ENCODE assay signal across 9 cellular contexts in genomic region chr12:49867580-49868341, GRCh38. TPM values are rescaled to one million over a fixed set of nuclear protein-coding genes. Genes with fewer than 3 reads are reported as not detected.
A peak's percentile ranks its signal among the peaks of the same experiment; 100 is the strongest.
DNase-seq lines count a peak whose midpoint lies in the region; TF ChIP-seq lines count a peak whose summit lies in the region.
"Had no signal": no experiment of that assay in that cellular context is flagged by ENCODE, and none has a peak within 500 bp of the region (broad histone marks: within the 10 kb centered on the region; RNA-seq: fewer than 3 reads in every experiment).

No MANE protein-coding gene starts in this region.

- intact Hi-C loops in stomach (cut with DNase I; ENCODE audit: low total_unique reads) = no loop called here

- no peak for TF ChIP-seq POLR2A in stomach (IDR thresholded peaks at IDR 0.05)

- no peaks in the 10 kb centered on the region for H3K9me3 ChIP-seq in right atrium auricular region
- H3K9me3 ChIP-seq in stomach = no peaks in the 10 kb centered on the region

- TF ChIP-seq CTCF in right atrium auricular region (IDR thresholded peaks at IDR 0.05) (no peak), stomach (IDR thresholded peaks at IDR 0.05) (no peak)

- H3K36me3 ChIP-seq in right atrium auricular region (no peaks in the 10 kb centered on the region), stomach (no peaks in the 10 kb centered on the region)

- DNase-seq in NCI-H226 (peak; percentile 99), right atrium auricular region (ENCODE audit: low spot score) (no peak), stomach (no peak), kidney tubule cell (ENCODE audit: low spot score) (no peak), NCI-H69 (lab: John Stamatoyannopoulos, UW) (no peak), inferior parietal cortex (ENCODE audit: extremely low spot score) (no peak)

- no peak overlapping the region for H3K4me3 ChIP-seq in right atrium auricular region
- no peak overlapping the region for H3K4me3 ChIP-seq in stomach
- H3K4me3 ChIP-seq: GM12878 had no signal

- WGBS in stomach, 5 donors = 33 to 49% (median 38%) methylated on average over 11 of the region's 11 CpGs

- H3K27ac ChIP-seq in angular gyrus (ENCODE audit: low read depth, low read length) (peak overlapping the region; percentile 68), right atrium auricular region (peak overlapping the region; percentile 77 to 82), stomach (peak overlapping the region in 4 of 5 donors; percentile 57 to 76 (median 66))
- H3K27ac ChIP-seq: HL-60 had no signal

- TF ChIP-seq EP300 in stomach (IDR thresholded peaks at IDR 0.05) = no peak

- H3K4me1 ChIP-seq in right atrium auricular region = peaks cover 7 to 42% of the 10 kb centered on the region in 2 donors
- H3K4me1 ChIP-seq in stomach = peaks cover 28 to 35% (median 29%) of the 10 kb centered on the region in 4 donors

- H3K27me3 ChIP-seq in right atrium auricular region (no peaks in the 10 kb centered on the region), stomach (peaks cover 0 to 8% (median 0%) of the 10 kb centered on the region in 3 donors)

RNA-seq across cellular contexts. Expression of gene BCDIN3D, which starts 24.9 kb away (rescaled TPM):
- 1 to 10 TPM; 1.8 to 2.0 TPM for total RNA-seq in right atrium auricular region
- total RNA-seq in stomach = 10 to 100 TPM in 1 of 5 donors, 1 to 10 TPM in 2, under 1 TPM in 1, not detected in 1; 0.58 to 14.7 (median 3.6) TPM
- polyA plus RNA-seq in stomach = 1 to 10 TPM; 1.8 to 2.7 (median 2.6) TPM

RNA-seq across cellular contexts. Expression of gene FAIM2, which starts 35.9 kb away (rescaled TPM):
- total RNA-seq in right atrium auricular region = 1 to 10 TPM; 4.6 to 9.8 TPM
- total RNA-seq in stomach = 10 to 100 TPM in 2 of 5 donors, 1 to 10 TPM in 3; 1.2 to 44.6 (median 2.2) TPM
- 1 to 10 TPM; 1.1 to 1.8 (median 1.6) TPM for polyA plus RNA-seq in stomach
- total RNA-seq: GM12878 had no signal
- polyA plus RNA-seq: GM12878 had no signal

RNA-seq across cellular contexts. Expression of gene NCKAP5L, which starts 39.5 kb away (rescaled TPM):
- total RNA-seq in right atrium auricular region (10 to 100 TPM; 18.6 to 18.7 TPM), stomach (10 to 100 TPM in 2 of 5 donors, 1 to 10 TPM in 3; 4.9 to 16.5 (median 8.3) TPM)
- polyA plus RNA-seq in stomach = 1 to 10 TPM; 3.5 to 9.7 (median 4.1) TPM
